In the genomic region with DNA sequence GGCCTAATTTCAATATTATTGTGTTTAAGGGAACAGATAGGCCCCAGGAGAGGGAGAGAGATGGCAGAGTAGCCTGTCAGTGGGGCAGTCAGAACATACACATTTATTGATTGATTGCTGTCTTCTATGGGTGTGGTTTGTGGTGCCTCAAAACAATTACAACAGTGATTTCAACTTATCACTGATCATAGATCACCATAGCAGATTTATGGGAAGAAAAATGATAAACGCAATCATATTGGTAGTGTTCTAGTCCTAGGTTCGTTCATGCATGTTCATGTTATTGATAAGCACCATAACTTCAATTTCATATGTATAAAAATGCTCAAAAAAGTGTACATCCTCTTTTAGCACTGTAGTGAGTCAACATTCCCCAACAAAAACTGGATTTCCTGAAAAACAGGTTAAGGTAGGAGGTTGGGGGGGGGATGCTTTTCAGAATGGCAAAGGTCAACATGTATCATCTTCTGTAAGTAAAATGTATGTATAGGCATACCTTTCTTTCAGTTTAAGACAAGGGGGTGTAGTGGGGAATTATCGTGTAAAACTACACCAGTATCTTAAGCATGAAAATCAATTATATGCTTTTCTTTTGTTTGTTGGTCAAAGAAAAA, we compare ENCODE assay signal across 9 cellular contexts. TPM values are rescaled to one million over a fixed set of nuclear protein-coding genes. Genes with fewer than 3 reads are reported as not detected.
DNase-seq lines count a peak whose midpoint lies in the region; TF ChIP-seq lines count a peak whose summit lies in the region.
"Had no signal": no experiment of that assay in that cellular context is flagged by ENCODE, and none has a peak within 500 bp of the region (broad histone marks: within the 10 kb centered on the region; RNA-seq: fewer than 3 reads in every experiment).

No MANE protein-coding gene starts in this region.

- no peaks in the 10 kb centered on the region for H3K9me2 ChIP-seq in PC-9 (ENCODE audit: insufficient read depth)

- peak overlapping the region; percentile 90 for H2AFZ ChIP-seq in PC-9
- peak overlapping the region; percentile 94 for H2AFZ ChIP-seq in parathyroid adenoma

- no peaks in the 10 kb centered on the region for H3K9me3 ChIP-seq in ES-I3 (ENCODE audit: control insufficient read depth, insufficient read depth, low read length)
- H3K9me3 ChIP-seq in PC-9 (ENCODE audit: insufficient read depth, low read depth): no peaks in the 10 kb centered on the region
- no peaks in the 10 kb centered on the region for H3K9me3 ChIP-seq in parathyroid adenoma (ENCODE audit: control insufficient read depth, low read length)

- TF ChIP-seq CTCF in PC-9 (conservative IDR thresholded peaks at IDR 0.05) (no peak), epithelial cell of proximal tubule (conservative IDR thresholded peaks at IDR 0.05; ENCODE audit: low read depth, low read length) (no peak), parathyroid adenoma (IDR thresholded peaks at IDR 0.05) (no peak), GM10266 (IDR thresholded peaks at IDR 0.05; ENCODE audit: control insufficient read depth, insufficient read depth, low read depth, missing control alignments) (no peak)

- H3K4me3 ChIP-seq in PC-9 (peak overlapping the region; percentile 96), epithelial cell of proximal tubule (ENCODE audit: low read depth, low read length) (peak overlapping the region; percentile 97), parathyroid adenoma (ENCODE audit: low read depth, low read length) (peak overlapping the region; percentile 90)

- DNase-seq in PC-9: peak in 1 of 2 experiments; percentile 81
- DNase-seq in epithelial cell of proximal tubule (ENCODE audit: low read depth): no peak
- no peak for DNase-seq in stimulated activated CD4-positive, alpha-beta T cell treated with anti-CD3 and anti-CD28 coated beads, Interleukin-12 subunit alpha, Interleukin-12 subunit beta, amount 100 ng/mL, for 4 hours
- no peak for DNase-seq in AML-193 (lab: John Stamatoyannopoulos, UW)
- DNase-seq in DMS79 treated with DMSO at 0.1 percent for 48 hours (lab: John Stamatoyannopoulos, UW): no peak
- DNase-seq in GM10266 (ENCODE audit: extremely low spot score): no peak
- DNase-seq: amniotic stem cell had no signal

- H3K4me2 ChIP-seq in PC-9: peak overlapping the region; percentile 99
- peak overlapping the region; percentile 79 for H3K4me2 ChIP-seq in parathyroid adenoma (ENCODE audit: low read length)

- H3K27ac ChIP-seq in PC-9: peak overlapping the region; percentile 83
- peak overlapping the region; percentile 88 for H3K27ac ChIP-seq in parathyroid adenoma

- H3K36me3 ChIP-seq in ES-I3 (ENCODE audit: insufficient read depth, low read length) (no peaks in the 10 kb centered on the region), PC-9 (ENCODE audit: low read depth) (peaks cover 4% of the 10 kb centered on the region; the same call in 1 of the 2 replicates), parathyroid adenoma (ENCODE audit: control insufficient read depth, insufficient read depth, low read length) (no peaks in the 10 kb centered on the region)

- peaks cover 8% of the 10 kb centered on the region for H3K4me1 ChIP-seq in ES-I3 (ENCODE audit: insufficient read depth, low read length)
- H3K4me1 ChIP-seq in PC-9 (replicated peaks; ENCODE audit: insufficient read depth): peaks cover 37% of the 10 kb centered on the region
- H3K4me1 ChIP-seq in parathyroid adenoma: peaks cover 5% of the 10 kb centered on the region

- POLR2A ChIA-PET in PC-9 (lab: Charles Lee; ENCODE audit: unreplicated experiment): no interaction called here

- no TSS peak for BruUV-seq in PC-9 (replicated peaks; lab: Mats Ljungman, UMichigan)

- peaks cover 9% of the 10 kb centered on the region; the same call in 1 of the 2 replicates for H4K20me1 ChIP-seq in PC-9 (ENCODE audit: insufficient read depth)

- H3K9ac ChIP-seq in ES-I3 (ENCODE audit: low read depth, low read length) (peak overlapping the region; percentile 80), parathyroid adenoma (no peak overlapping the region)

- intact Hi-C loops in PC-9 (cut with micrococcal nuclease; ENCODE audit: unreplicated experiment): no loop called here

- CTCF ChIA-PET in PC-9 (lab: Charles Lee): no interaction called here

- peaks cover 20% of the 10 kb centered on the region for H3F3A ChIP-seq in PC-9 (ENCODE audit: insufficient read depth, low read depth)

- H3K79me2 ChIP-seq in PC-9 (ENCODE audit: low read depth): peaks cover 46% of the 10 kb centered on the region
- H3K79me2 ChIP-seq in parathyroid adenoma: peaks cover 27% of the 10 kb centered on the region

- H3K27me3 ChIP-seq in PC-9 (ENCODE audit: insufficient read depth, low read depth): no peaks in the 10 kb centered on the region
- H3K27me3 ChIP-seq in parathyroid adenoma (ENCODE audit: control insufficient read depth, insufficient read depth, low read length): no peaks in the 10 kb centered on the region

RNA-seq across cellular contexts. Expression of a gene that starts 1.0 kb away (rescaled TPM):
- total RNA-seq in PC-9 (2021) (22.1 and 25.4 TPM in 2 replicates), epithelial cell of proximal tubule (22.4 and 25.1 TPM in 2 replicates)
